In genomic region chr6:52512199-52512598, GRCh38 we compare ENCODE assay signal across 10 cellular contexts.
DNase-seq lines count a peak whose midpoint lies in the region; ATAC-seq and TF ChIP-seq lines count a peak whose summit lies in the region.
"Had no signal": no experiment of that assay in that cellular context is flagged by ENCODE, and none has a peak within 500 bp of the region (broad histone marks: within the 10 kb centered on the region; RNA-seq: fewer than 3 reads in every experiment).

No MANE protein-coding gene starts in this region.

- H3K4me3 ChIP-seq in mucosa of descending colon (no peak overlapping the region), urinary bladder (ENCODE audit: low read depth, low read length) (no peak overlapping the region)

- peak overlapping the region; percentile 65 for H3K27ac Mint-ChIP-seq in endothelial cell (ENCODE audit: unreplicated experiment)
- no peak overlapping the region for H3K27ac Mint-ChIP-seq in activated T-helper 1 cell treated with anti-CD3 and anti-CD28 coated beads, Interleukin-12 subunit alpha, Interleukin-12 subunit beta, Interleukin-2, Interleukin-4 antibody, amounts not matched to agents 30 ng/mL and 10 ng/mL and 1 ng/mL, durations not matched to agents 14 hours and 24 hours and 36 hours

- intact Hi-C loops in mucosa of descending colon (cut with DNase I, micrococcal nuclease): loop anchor here in 1 of 2 donors (5.0 kb wide), 1 partner anchor 60 kb away; no protein-coding TSS in a partner anchor
- intact Hi-C loops in activated T-helper 1 cell treated with anti-CD3 and anti-CD28 coated beads, Interleukin-12 subunit alpha, Interleukin-12 subunit beta, Interleukin-2, Interleukin-4 antibody, amounts not matched to agents 30 ng/mL and 10 ng/mL and 1 ng/mL, durations not matched to agents 14 hours and 24 hours and 36 hours (cut with micrococcal nuclease): no loop called here

- H3K4me1 ChIP-seq in mucosa of descending colon (ENCODE audit: low read depth): no peaks in the 10 kb centered on the region
- peaks cover 2% of the 10 kb centered on the region for H3K4me1 ChIP-seq in urinary bladder (ENCODE audit: insufficient read depth)

- H3K27ac ChIP-seq in urinary bladder (ENCODE audit: low read depth): peak overlapping the region; percentile 63
- H3K27ac ChIP-seq: VCaP had no signal

- peaks cover 3% of the 10 kb centered on the region for H3K36me3 ChIP-seq in mucosa of descending colon (ENCODE audit: low read depth)
- H3K36me3 ChIP-seq in urinary bladder (ENCODE audit: insufficient read depth): no peaks in the 10 kb centered on the region

- H3K4me1 Mint-ChIP-seq in endothelial cell (ENCODE audit: unreplicated experiment): peaks cover 40% of the 10 kb centered on the region
- peaks cover 30% of the 10 kb centered on the region for H3K4me1 Mint-ChIP-seq in activated T-helper 1 cell treated with anti-CD3 and anti-CD28 coated beads, Interleukin-12 subunit alpha, Interleukin-12 subunit beta, Interleukin-2, Interleukin-4 antibody, amounts not matched to agents 30 ng/mL and 10 ng/mL and 1 ng/mL, durations not matched to agents 14 hours and 24 hours and 36 hours (ENCODE audit: low read depth)

- no peaks in the 10 kb centered on the region for H3K9me3 ChIP-seq in mucosa of descending colon

- peak; percentile 64 for ATAC-seq in mucosa of descending colon
- ATAC-seq in GM21381 (IDR thresholded peaks at IDR 0.05; ENCODE audit: unreplicated experiment): no peak
- ATAC-seq in HG03175 (IDR thresholded peaks at IDR 0.05; ENCODE audit: unreplicated experiment): no peak
- ATAC-seq: esophagus mucosa had no signal

- peaks cover 28% of the 10 kb centered on the region for H3K36me3 Mint-ChIP-seq in endothelial cell (ENCODE audit: low read depth, unreplicated experiment)
- peaks cover 15% of the 10 kb centered on the region for H3K36me3 Mint-ChIP-seq in activated T-helper 1 cell treated with anti-CD3 and anti-CD28 coated beads, Interleukin-12 subunit alpha, Interleukin-12 subunit beta, Interleukin-2, Interleukin-4 antibody, amounts not matched to agents 30 ng/mL and 10 ng/mL and 1 ng/mL, durations not matched to agents 14 hours and 24 hours and 36 hours (ENCODE audit: low read depth)

- no peak overlapping the region for H3K4me3 Mint-ChIP-seq in endothelial cell (ENCODE audit: unreplicated experiment)
- H3K4me3 Mint-ChIP-seq in activated T-helper 1 cell treated with anti-CD3 and anti-CD28 coated beads, Interleukin-12 subunit alpha, Interleukin-12 subunit beta, Interleukin-2, Interleukin-4 antibody, amounts not matched to agents 30 ng/mL and 10 ng/mL and 1 ng/mL, durations not matched to agents 14 hours and 24 hours and 36 hours: no peak overlapping the region

- peaks cover 5% of the 10 kb centered on the region for H3K27me3 Mint-ChIP-seq in endothelial cell (ENCODE audit: unreplicated experiment)
- H3K27me3 Mint-ChIP-seq in activated T-helper 1 cell treated with anti-CD3 and anti-CD28 coated beads, Interleukin-12 subunit alpha, Interleukin-12 subunit beta, Interleukin-2, Interleukin-4 antibody, amounts not matched to agents 30 ng/mL and 10 ng/mL and 1 ng/mL, durations not matched to agents 14 hours and 24 hours and 36 hours (ENCODE audit: insufficient read depth): no peaks in the 10 kb centered on the region

- TF ChIP-seq CTCF in endothelial cell (IDR thresholded peaks at IDR 0.05; ENCODE audit: unreplicated experiment): no peak
- no peak for TF ChIP-seq CTCF in mucosa of descending colon (IDR thresholded peaks at IDR 0.05)

- peak; percentile 75 for DNase-seq in NCI-H226
- no peak for DNase-seq in endothelial cell (ENCODE audit: low spot score)
- no peak for DNase-seq in mucosa of descending colon
- no peak for DNase-seq in activated T-helper 1 cell treated with anti-CD3 and anti-CD28 coated beads, Interleukin-12 subunit alpha, Interleukin-12 subunit beta, Interleukin-2, Interleukin-4 antibody, amounts not matched to agents 30 ng/mL and 10 ng/mL and 1 ng/mL, durations not matched to agents 14 hours and 24 hours and 36 hours (ENCODE audit: low spot score)
- DNase-seq in NCI-H2029 (lab: John Stamatoyannopoulos, UW): no peak

- H3K9me3 Mint-ChIP-seq in endothelial cell (ENCODE audit: unreplicated experiment): no peaks in the 10 kb centered on the region
- H3K9me3 Mint-ChIP-seq in activated T-helper 1 cell treated with anti-CD3 and anti-CD28 coated beads, Interleukin-12 subunit alpha, Interleukin-12 subunit beta, Interleukin-2, Interleukin-4 antibody, amounts not matched to agents 30 ng/mL and 10 ng/mL and 1 ng/mL, durations not matched to agents 14 hours and 24 hours and 36 hours: no peaks in the 10 kb centered on the region

- WGBS in urinary bladder: 20% methylated on average over 4 of the region's 4 CpGs
